In the genomic region with DNA sequence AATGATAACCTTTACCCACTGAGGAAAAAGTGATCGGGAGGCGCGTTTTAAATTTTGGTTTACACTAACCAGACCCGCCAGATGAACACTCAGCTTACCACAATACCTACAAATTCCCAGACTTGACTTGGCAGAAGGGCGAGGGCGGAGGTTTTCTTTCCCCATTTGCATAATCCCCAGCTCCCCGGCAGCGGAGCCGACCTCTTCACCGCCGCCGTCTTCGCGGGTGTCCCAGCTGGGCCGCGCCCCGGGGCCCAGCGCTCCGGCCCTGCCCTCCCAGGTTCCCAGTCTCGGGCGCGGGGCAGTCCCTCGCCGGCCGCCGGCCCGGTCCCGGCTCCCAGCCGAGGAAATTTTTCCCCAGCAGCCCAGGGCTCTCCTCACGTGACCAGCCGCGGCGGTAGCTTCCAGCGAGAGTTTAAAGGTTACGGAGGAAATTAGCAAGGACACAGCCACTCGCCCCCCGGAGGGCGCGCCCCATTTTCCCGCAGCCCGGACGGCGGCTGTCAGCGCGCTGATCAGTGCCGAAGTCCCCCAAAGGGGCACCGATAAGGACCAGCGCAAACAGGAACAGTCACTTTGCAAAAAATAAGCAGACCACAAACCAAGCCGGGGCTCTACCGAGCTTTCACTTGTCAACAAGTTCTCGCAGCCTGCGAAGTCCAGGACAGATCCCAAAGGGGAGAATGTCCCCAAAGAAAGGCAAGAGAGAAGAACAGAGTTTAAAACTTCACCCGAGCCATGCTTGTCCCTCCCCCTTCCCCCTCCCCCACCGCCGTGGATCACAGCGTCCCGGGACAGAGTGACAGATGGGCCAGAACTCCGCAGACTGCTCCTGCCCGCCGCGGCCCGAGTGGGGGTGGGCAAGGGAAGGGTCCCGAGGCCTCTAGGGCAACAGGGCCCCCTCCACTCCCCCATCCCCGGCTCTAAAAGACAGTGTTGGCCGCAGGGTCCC, we compare ENCODE assay signal across 1 cellular context.
TF ChIP-seq lines count a peak whose summit lies in the region.

No MANE protein-coding gene starts in this region.

TF ChIP-seq in HCT116, 20 proteins besides CTCF, POLR2A, EP300 and RAD21 (continued from another document):
- TF ChIP-seq, protein P1, sequence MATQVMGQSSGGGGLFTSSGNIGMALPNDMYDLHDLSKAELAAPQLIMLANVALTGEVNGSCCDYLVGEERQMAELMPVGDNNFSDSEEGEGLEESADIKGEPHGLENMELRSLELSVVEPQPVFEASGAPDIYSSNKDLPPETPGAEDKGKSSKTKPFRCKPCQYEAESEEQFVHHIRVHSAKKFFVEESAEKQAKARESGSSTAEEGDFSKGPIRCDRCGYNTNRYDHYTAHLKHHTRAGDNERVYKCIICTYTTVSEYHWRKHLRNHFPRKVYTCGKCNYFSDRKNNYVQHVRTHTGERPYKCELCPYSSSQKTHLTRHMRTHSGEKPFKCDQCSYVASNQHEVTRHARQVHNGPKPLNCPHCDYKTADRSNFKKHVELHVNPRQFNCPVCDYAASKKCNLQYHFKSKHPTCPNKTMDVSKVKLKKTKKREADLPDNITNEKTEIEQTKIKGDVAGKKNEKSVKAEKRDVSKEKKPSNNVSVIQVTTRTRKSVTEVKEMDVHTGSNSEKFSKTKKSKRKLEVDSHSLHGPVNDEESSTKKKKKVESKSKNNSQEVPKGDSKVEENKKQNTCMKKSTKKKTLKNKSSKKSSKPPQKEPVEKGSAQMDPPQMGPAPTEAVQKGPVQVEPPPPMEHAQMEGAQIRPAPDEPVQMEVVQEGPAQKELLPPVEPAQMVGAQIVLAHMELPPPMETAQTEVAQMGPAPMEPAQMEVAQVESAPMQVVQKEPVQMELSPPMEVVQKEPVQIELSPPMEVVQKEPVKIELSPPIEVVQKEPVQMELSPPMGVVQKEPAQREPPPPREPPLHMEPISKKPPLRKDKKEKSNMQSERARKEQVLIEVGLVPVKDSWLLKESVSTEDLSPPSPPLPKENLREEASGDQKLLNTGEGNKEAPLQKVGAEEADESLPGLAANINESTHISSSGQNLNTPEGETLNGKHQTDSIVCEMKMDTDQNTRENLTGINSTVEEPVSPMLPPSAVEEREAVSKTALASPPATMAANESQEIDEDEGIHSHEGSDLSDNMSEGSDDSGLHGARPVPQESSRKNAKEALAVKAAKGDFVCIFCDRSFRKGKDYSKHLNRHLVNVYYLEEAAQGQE (IDR thresholded peaks at IDR 0.05; ENCODE audit: low read depth) = no peak
- TF ChIP-seq ZFX (IDR thresholded peaks at IDR 0.05) = no peak
